Comparison of ENCODE assay signal across 2 cellular contexts in the genomic region with DNA sequence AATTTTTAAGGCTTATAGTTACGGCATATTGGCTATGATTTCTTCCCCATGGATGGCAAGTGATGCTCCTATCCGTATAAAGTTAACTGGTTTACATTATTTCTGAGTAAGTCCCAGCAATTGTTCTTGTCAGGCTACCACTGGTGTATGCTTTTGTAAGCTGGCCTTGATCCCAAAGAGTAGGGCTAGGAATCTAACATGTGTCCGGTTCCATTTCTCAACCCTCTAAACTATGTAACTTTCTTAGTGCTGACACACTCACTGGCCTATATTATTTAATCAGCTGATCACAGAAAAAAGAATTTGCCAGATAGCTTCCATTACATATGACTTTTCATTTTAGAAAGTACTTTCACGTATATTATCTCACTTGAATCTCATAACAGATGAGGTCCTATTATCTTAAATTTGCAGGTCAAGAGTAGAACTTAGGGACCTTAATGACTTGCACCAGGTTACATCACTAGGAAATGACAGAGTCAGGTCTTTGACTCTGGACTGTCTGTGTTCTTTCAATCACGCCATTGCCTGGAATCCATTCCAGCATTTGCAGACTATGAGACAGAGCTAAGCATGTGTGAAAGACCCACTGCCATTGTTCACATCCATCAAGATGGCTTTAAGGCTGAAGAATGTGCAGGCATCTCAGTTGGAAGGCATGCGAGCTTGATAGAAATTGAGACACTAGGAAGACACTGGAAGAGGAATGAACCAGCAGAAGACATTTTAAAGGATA.
A peak's percentile ranks its signal among the peaks of the same experiment; 100 is the strongest.
TF ChIP-seq lines count a peak whose summit lies in the region.

No MANE protein-coding gene starts in this region.

TF ChIP-seq in IMR-90, 13 proteins besides CTCF, POLR2A, EP300 and RAD21:
- no peak for TF ChIP-seq MAFK (IDR thresholded peaks at IDR 0.05; ENCODE audit: low read depth, low read length)
- TF ChIP-seq RCOR1 (IDR thresholded peaks at IDR 0.05; ENCODE audit: insufficient replicate concordance, low read length): no peak
- TF ChIP-seq USF2 (IDR thresholded peaks at IDR 0.05; ENCODE audit: low read depth, low read length): no peak
- no peak for TF ChIP-seq BHLHE40 (IDR thresholded peaks at IDR 0.05; ENCODE audit: low read depth, low read length)
- TF ChIP-seq NFE2L2 (IDR thresholded peaks at IDR 0.05; ENCODE audit: low read depth, low read length): no peak
- no peak for TF ChIP-seq CEBPB (IDR thresholded peaks at IDR 0.05; ENCODE audit: low read depth, low read length)
- TF ChIP-seq FOS (IDR thresholded peaks at IDR 0.05; ENCODE audit: low read depth, low read length): 0 out of 2 replicates have a peak, but pooled peaks have one; percentile 4
- no peak for TF ChIP-seq SMC3 (IDR thresholded peaks at IDR 0.05; ENCODE audit: low read depth, low read length)

TF ChIP-seq in SK-N-SH, 30 proteins besides CTCF, POLR2A, EP300 and RAD21:
- no peak for TF ChIP-seq ELF1 (IDR thresholded peaks at IDR 0.05)
